In the genomic region with DNA sequence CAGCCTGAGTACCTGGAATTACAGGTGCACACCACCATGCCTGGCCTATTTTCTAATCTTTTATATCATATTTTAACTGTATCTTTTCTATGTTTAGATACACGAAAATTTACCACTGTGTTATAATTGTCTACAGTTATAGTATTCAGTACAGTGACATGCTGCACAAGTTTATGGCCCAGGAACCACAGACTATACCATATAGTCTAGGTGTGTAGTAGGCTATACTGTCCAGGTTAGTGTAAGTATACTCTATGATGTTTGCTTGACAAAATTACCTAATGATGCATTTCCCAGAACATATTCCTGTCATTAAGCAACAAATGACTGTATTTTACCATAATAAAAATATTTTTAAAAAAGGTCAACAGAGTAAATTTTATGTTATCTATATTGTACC, we compare ENCODE assay signal across 25 cellular contexts.
"Had no signal": no experiment of that assay in that cellular context is flagged by ENCODE, and none has a peak within 500 bp of the region (broad histone marks: within the 10 kb centered on the region; RNA-seq: fewer than 3 reads in every experiment).

No MANE protein-coding gene starts in this region.

- H3K27ac ChIP-seq: body of pancreas, foreskin keratinocyte, pancreas had no signal

- H3K9me3 ChIP-seq: body of pancreas, pancreas, prostate gland, sigmoid colon, tibial nerve had no signal

- H3K4me3 ChIP-seq: body of pancreas, pancreas, prostate gland, sigmoid colon, tibial nerve had no signal

- FAIRE-seq: pancreas, small intestine had no signal

- ATAC-seq: activated T-cell treated with anti-CD3 and anti-CD28 coated beads, Interleukin-2, amount 50 U/mL, for 72 hours; body of pancreas; esophagus mucosa; foreskin keratinocyte; naive thymus-derived CD8-positive, alpha-beta T cell; pancreas; stimulated activated memory B cell treated with anti-CD40 and anti-IgM and Interleukin-4, amounts not matched to agents 10 μg/mL and 1 μg/mL and 100 μg/mL, for 72 hours; stimulated activated naive CD8-positive, alpha-beta T cell treated with anti-CD3 and anti-CD28 coated beads, Interleukin-15, amount 100 ng/mL, for 72 hours; T-cell had no signal

- H3K36me3 ChIP-seq: prostate gland had no signal

- H3K27me3 ChIP-seq: body of pancreas, foreskin keratinocyte, pancreas, sigmoid colon, tibial nerve had no signal

- DNase-seq: activated B cell treated with CpG ODN at 0.5 μM for 24 hours; activated naive CD4-positive, alpha-beta T cell treated with Interleukin-2 at 50 U/mL for 16 hours; activated T-cell treated with anti-CD3 and anti-CD28 coated beads for 4 hours; activated T-cell treated with anti-CD3 and anti-CD28 coated beads, Interleukin-2, amount 50 U/mL, for 72 hours; anterior cingulate cortex; body of pancreas; endodermal cell; foreskin keratinocyte; kidney glomerular epithelial cell; left ventricle myocardium superior; naive thymus-derived CD8-positive, alpha-beta T cell; nucleus accumbens; pancreas; retina; sigmoid colon; small intestine; stimulated activated CD4-positive, alpha-beta T cell treated with anti-CD3 and anti-CD28 coated beads, Interleukin-4, amount 100 ng/mL, for 4 hours; stimulated activated CD8-positive, alpha-beta memory T cell treated with anti-CD3 and anti-CD28 coated beads, Interleukin-4, amount 100 ng/mL, for 48 hours; stimulated activated naive CD8-positive, alpha-beta T cell treated with anti-CD3 and anti-CD28 coated beads, Interleukin-15, amount 100 ng/mL, for 72 hours; substantia nigra; T-cell had no signal
